ENCODE assay signal across 8 cellular contexts in genomic region chr14:24270537-24271133, GRCh38. TPM values are rescaled to one million over a fixed set of nuclear protein-coding genes. Genes with fewer than 3 reads are reported as not detected.
DNase-seq lines count a peak whose midpoint lies in the region; ATAC-seq and TF ChIP-seq lines count a peak whose summit lies in the region.

No MANE protein-coding gene starts in this region.

- WGBS in thyroid gland, 2 donors = 14 to 18% methylated on average over 10 to 12 of the region's 13 CpGs

- no peaks in the 10 kb centered on the region for H3K27me3 ChIP-seq in thyroid gland

- TF ChIP-seq POLR2A in thyroid gland (IDR thresholded peaks at IDR 0.05) = no peak

- peak overlapping the region; percentile 84 to 95 (median 90) for H3K27ac ChIP-seq in thyroid gland

- H3K36me3 Mint-ChIP-seq in stimulated activated naive CD8-positive, alpha-beta T cell treated with anti-CD3 and anti-CD28 coated beads, Interleukin-15, Interleukin-2, amounts not matched to agents 100 ng/mL and 50 ng/mL, for 24 hours (ENCODE audit: low read depth) = peaks cover 15% of the 10 kb centered on the region
- peaks cover 6% of the 10 kb centered on the region for H3K36me3 Mint-ChIP-seq in activated naive CD8-positive, alpha-beta T cell treated with anti-CD3 and anti-CD28 coated beads, Interleukin-2, amount 10 ng/mL, durations not matched to agents 7 days and 5 days

- intact Hi-C loops in left colon (cut with DNase I, micrococcal nuclease) (no loop called here), thyroid gland (cut with DNase I) (no loop called here)

- in situ Hi-C loops in GM13976 (cut with MboI; ENCODE audit: low sequenced_read_pairs, unreplicated experiment) = no loop called here

- H3K4me3 Mint-ChIP-seq in stimulated activated naive CD8-positive, alpha-beta T cell treated with anti-CD3 and anti-CD28 coated beads, Interleukin-15, Interleukin-2, amounts not matched to agents 100 ng/mL and 50 ng/mL, for 24 hours = peak overlapping the region; percentile 83
- peak overlapping the region; percentile 95 for H3K4me3 Mint-ChIP-seq in activated naive CD8-positive, alpha-beta T cell treated with anti-CD3 and anti-CD28 coated beads, Interleukin-2, amount 10 ng/mL, durations not matched to agents 7 days and 5 days

- peaks cover 48% of the 10 kb centered on the region for H3K4me1 Mint-ChIP-seq in stimulated activated naive CD8-positive, alpha-beta T cell treated with anti-CD3 and anti-CD28 coated beads, Interleukin-15, Interleukin-2, amounts not matched to agents 100 ng/mL and 50 ng/mL, for 24 hours (ENCODE audit: low read depth)
- peaks cover 37% of the 10 kb centered on the region for H3K4me1 Mint-ChIP-seq in activated naive CD8-positive, alpha-beta T cell treated with anti-CD3 and anti-CD28 coated beads, Interleukin-2, amount 10 ng/mL, durations not matched to agents 7 days and 5 days

- H3K4me3 ChIP-seq in thyroid gland (replicated peaks in 1 of 3) = peak overlapping the region; percentile 30 to 89 (median 77)

- DNase-seq in stimulated activated naive CD8-positive, alpha-beta T cell treated with anti-CD3 and anti-CD28 coated beads, Interleukin-15, Interleukin-2, amounts not matched to agents 100 U/mL and 50 U/mL, for 24 hours = no peak
- no peak for DNase-seq in activated naive CD8-positive, alpha-beta T cell treated with anti-CD3 and anti-CD28 coated beads, Interleukin-2, amount 10 ng/mL, durations not matched to agents 7 days and 5 days
- DNase-seq in left colon (no peak), thyroid gland (no peak), GM13976 (ENCODE audit: low spot score) (no peak), NCI-H1417 treated with DMSO at 0.1 percent for 48 hours (lab: John Stamatoyannopoulos, UW) (no peak), COLO668 (lab: John Stamatoyannopoulos, UW; ENCODE audit: unreplicated experiment) (no peak)

- POLR2A ChIA-PET in activated naive CD8-positive, alpha-beta T cell treated with anti-CD3 and anti-CD28 coated beads, Interleukin-2, amount 10 ng/mL, durations not matched to agents 7 days and 5 days (lab: Charles Lee) = interaction anchor here (0.6 to 3.5 kb wide), 26 partner anchors 8 to 160 kb away, joined by 3 to 66 read pairs (median 6); partner anchors contain the start of genes CBLN3, CHMP4A, CIDEB and DCAF11

- no peaks in the 10 kb centered on the region for H3K27me3 Mint-ChIP-seq in stimulated activated naive CD8-positive, alpha-beta T cell treated with anti-CD3 and anti-CD28 coated beads, Interleukin-15, Interleukin-2, amounts not matched to agents 100 ng/mL and 50 ng/mL, for 24 hours
- H3K27me3 Mint-ChIP-seq in activated naive CD8-positive, alpha-beta T cell treated with anti-CD3 and anti-CD28 coated beads, Interleukin-2, amount 10 ng/mL, durations not matched to agents 7 days and 5 days = no peaks in the 10 kb centered on the region

- H3K36me3 ChIP-seq in thyroid gland = peaks cover 13 to 17% of the 10 kb centered on the region in 2 donors

- H3K9me3 ChIP-seq in thyroid gland = no peaks in the 10 kb centered on the region

- H3K4me1 ChIP-seq in thyroid gland = peaks cover 8 to 18% of the 10 kb centered on the region in 2 donors

- H3K27ac Mint-ChIP-seq in stimulated activated naive CD8-positive, alpha-beta T cell treated with anti-CD3 and anti-CD28 coated beads, Interleukin-15, Interleukin-2, amounts not matched to agents 100 ng/mL and 50 ng/mL, for 24 hours = peak overlapping the region; percentile 88
- peak overlapping the region; percentile 97 for H3K27ac Mint-ChIP-seq in activated naive CD8-positive, alpha-beta T cell treated with anti-CD3 and anti-CD28 coated beads, Interleukin-2, amount 10 ng/mL, durations not matched to agents 7 days and 5 days

- H3K9me3 Mint-ChIP-seq in stimulated activated naive CD8-positive, alpha-beta T cell treated with anti-CD3 and anti-CD28 coated beads, Interleukin-15, Interleukin-2, amounts not matched to agents 100 ng/mL and 50 ng/mL, for 24 hours = no peaks in the 10 kb centered on the region
- H3K9me3 Mint-ChIP-seq in activated naive CD8-positive, alpha-beta T cell treated with anti-CD3 and anti-CD28 coated beads, Interleukin-2, amount 10 ng/mL, durations not matched to agents 7 days and 5 days = no peaks in the 10 kb centered on the region

- no peak for TF ChIP-seq CTCF in thyroid gland (IDR thresholded peaks at IDR 0.05)
- TF ChIP-seq CTCF in GM13976 (IDR thresholded peaks at IDR 0.05; ENCODE audit: borderline replicate concordance, control extremely low read depth, extremely low read depth, insufficient read depth, missing control alignments) = no peak

- ATAC-seq in stimulated activated naive CD8-positive, alpha-beta T cell treated with anti-CD3 and anti-CD28 coated beads, Interleukin-15, Interleukin-2, amounts not matched to agents 100 U/mL and 50 U/mL, for 24 hours = no peak
- ATAC-seq in activated naive CD8-positive, alpha-beta T cell treated with anti-CD3 and anti-CD28 coated beads, Interleukin-2, amount 10 ng/mL, durations not matched to agents 7 days and 5 days (ENCODE audit: low read depth) = no peak
- peak; percentile 38 for ATAC-seq in left colon

RNA-seq across cellular contexts. Expression of gene RABGGTA, which starts 0.8 kb away (rescaled TPM):
- total RNA-seq in activated naive CD8-positive, alpha-beta T cell treated with anti-CD3 and anti-CD28 coated beads, Interleukin-2, amount 10 ng/mL, durations not matched to agents 7 days and 5 days = 10 to 100 TPM; 42.1 to 48.8 TPM
- total RNA-seq in left colon = 10 to 100 TPM; 35.0 to 41.8 TPM
- total RNA-seq in thyroid gland = 10 to 100 TPM; 29.8 to 44.8 (median 33.5) TPM

RNA-seq across cellular contexts. Expression of gene TGM1, which starts 7.7 kb away (rescaled TPM):
- 1 to 10 TPM; 5.7 to 5.8 TPM for total RNA-seq in activated naive CD8-positive, alpha-beta T cell treated with anti-CD3 and anti-CD28 coated beads, Interleukin-2, amount 10 ng/mL, durations not matched to agents 7 days and 5 days
- total RNA-seq in left colon (1 to 10 TPM; 2.3 to 2.9 TPM), thyroid gland (1 to 10 TPM; 1.9 to 2.8 (median 2.0) TPM)

RNA-seq across cellular contexts. Expression of gene TINF2, which starts 28.2 kb away (rescaled TPM):
- total RNA-seq in activated naive CD8-positive, alpha-beta T cell treated with anti-CD3 and anti-CD28 coated beads, Interleukin-2, amount 10 ng/mL, durations not matched to agents 7 days and 5 days = 100 to 1,000 TPM; 122 to 124 TPM
- total RNA-seq in left colon = 10 to 100 TPM; 56.6 to 64.0 TPM
- 100 to 1,000 TPM in 1 of 4 donors, 10 to 100 TPM in 3; 67.3 to 101 (median 71.6) TPM for total RNA-seq in thyroid gland

RNA-seq across cellular contexts. Expression of gene DHRS1, which starts 28.9 kb away (rescaled TPM):
- 10 to 100 TPM; 36.0 to 41.9 TPM for total RNA-seq in activated naive CD8-positive, alpha-beta T cell treated with anti-CD3 and anti-CD28 coated beads, Interleukin-2, amount 10 ng/mL, durations not matched to agents 7 days and 5 days
- total RNA-seq in left colon (10 to 100 TPM; 64.2 to 76.6 TPM), thyroid gland (10 to 100 TPM; 35.2 to 59.3 (median 38.3) TPM)

RNA-seq across cellular contexts. Expression of gene NOP9, which starts 29.0 kb away (rescaled TPM):
- total RNA-seq in activated naive CD8-positive, alpha-beta T cell treated with anti-CD3 and anti-CD28 coated beads, Interleukin-2, amount 10 ng/mL, durations not matched to agents 7 days and 5 days = 10 to 100 TPM; 28.7 to 31.1 TPM
- total RNA-seq in left colon (10 to 100 TPM; 24.4 to 26.0 TPM), thyroid gland (10 to 100 TPM; 16.4 to 22.3 (median 20.7) TPM)
